Comparison of ENCODE assay signal across 18 cellular contexts in the genomic region with DNA sequence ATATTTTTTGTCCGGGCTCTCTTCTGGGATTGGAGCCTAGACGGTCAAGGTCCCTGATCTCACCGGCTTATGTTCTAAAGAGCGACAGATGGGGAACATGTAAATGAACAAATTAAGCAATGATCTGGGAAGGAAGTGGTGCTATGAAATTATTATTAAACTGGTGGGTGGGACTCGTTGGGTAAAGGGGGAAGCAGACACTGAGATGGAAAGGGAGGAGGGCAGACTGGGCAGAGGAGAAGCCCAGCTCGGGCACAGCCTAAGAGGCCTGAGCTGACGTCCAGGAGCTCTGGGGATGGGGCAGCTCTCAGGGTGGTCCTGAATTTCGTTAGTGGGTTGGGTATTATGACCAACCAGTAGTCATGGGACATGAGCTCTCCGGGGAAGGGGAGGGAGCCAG.
"Had no signal": no experiment of that assay in that cellular context is flagged by ENCODE, and none has a peak within 500 bp of the region (broad histone marks: within the 10 kb centered on the region; RNA-seq: fewer than 3 reads in every experiment).

No MANE protein-coding gene starts in this region.

- H3K4me1 Mint-ChIP-seq: endodermal cell had no signal

- H3K27ac Mint-ChIP-seq: activated CD4-positive, alpha-beta memory T cell treated with anti-CD3 and anti-CD28 coated beads for 36 hours; activated CD8-positive, alpha-beta memory T cell treated with anti-CD3 and anti-CD28 coated beads, Interleukin-2, amount 10 ng/mL, durations not matched to agents 7 days and 5 days; endodermal cell; stimulated activated naive B cell treated with anti-CD40 and anti-IgM and Interleukin-4, amounts not matched to agents 10 μg/mL and 1 μg/mL and 100 μg/mL, for 72 hours had no signal

- DNase-seq: activated CD4-positive, alpha-beta memory T cell treated with anti-CD3 and anti-CD28 coated beads for 36 hours; activated CD8-positive, alpha-beta memory T cell treated with anti-CD3 and anti-CD28 coated beads, Interleukin-2, amount 10 ng/mL, durations not matched to agents 7 days and 5 days; activated effector memory CD4-positive, alpha-beta T cell treated with Interleukin-2 at 50 U/mL for 16 hours; activated naive CD4-positive, alpha-beta T cell treated with anti-CD3 and anti-CD28 coated beads, Interleukin-2, amount 50 U/mL, for 16 hours; activated T-cell treated with anti-CD3 and anti-CD28 coated beads, Interleukin-2, amount 50 U/mL, for 1 hour; dorsolateral prefrontal cortex; endodermal cell; erythroblast; left colon; mammary epithelial cell; naive B cell; nucleus accumbens; stimulated activated CD4-positive, alpha-beta T cell treated with anti-CD3 and anti-CD28 coated beads, Interleukin-2, amount 100 ng/mL, for 48 hours; stimulated activated naive B cell treated with anti-CD40 and anti-IgM and Interleukin-4, amounts not matched to agents 10 μg/mL and 1 μg/mL and 100 μg/mL, for 72 hours; tibial artery had no signal

- FAIRE-seq: astrocyte, islet of Langerhans had no signal

- H3K9me3 ChIP-seq: tibial artery had no signal

- ATAC-seq: activated CD8-positive, alpha-beta memory T cell treated with anti-CD3 and anti-CD28 coated beads, Interleukin-2, amount 10 ng/mL, durations not matched to agents 7 days and 5 days; left colon; stimulated activated naive B cell treated with anti-CD40 and anti-IgM and Interleukin-4, amounts not matched to agents 10 μg/mL and 1 μg/mL and 100 μg/mL, for 72 hours had no signal

- H3K4me1 ChIP-seq: tibial artery had no signal

- H3K4me3 ChIP-seq: dorsolateral prefrontal cortex, tibial artery had no signal

- H3K4me3 Mint-ChIP-seq: activated CD4-positive, alpha-beta memory T cell treated with anti-CD3 and anti-CD28 coated beads for 36 hours; activated CD8-positive, alpha-beta memory T cell treated with anti-CD3 and anti-CD28 coated beads, Interleukin-2, amount 10 ng/mL, durations not matched to agents 7 days and 5 days; endodermal cell; naive B cell; stimulated activated naive B cell treated with anti-CD40 and anti-IgM and Interleukin-4, amounts not matched to agents 10 μg/mL and 1 μg/mL and 100 μg/mL, for 72 hours had no signal

- H3K36me3 ChIP-seq: tibial artery had no signal

- H3K27me3 ChIP-seq: dorsolateral prefrontal cortex, tibial artery had no signal

- H3K27ac ChIP-seq: tibial artery, VCaP had no signal

- H3K9me3 Mint-ChIP-seq: activated CD4-positive, alpha-beta memory T cell treated with anti-CD3 and anti-CD28 coated beads for 36 hours; endodermal cell had no signal

- H3K27me3 Mint-ChIP-seq: activated CD4-positive, alpha-beta memory T cell treated with anti-CD3 and anti-CD28 coated beads for 36 hours; activated CD8-positive, alpha-beta memory T cell treated with anti-CD3 and anti-CD28 coated beads, Interleukin-2, amount 10 ng/mL, durations not matched to agents 7 days and 5 days had no signal

- H3K36me3 Mint-ChIP-seq: activated CD4-positive, alpha-beta memory T cell treated with anti-CD3 and anti-CD28 coated beads for 36 hours; activated CD8-positive, alpha-beta memory T cell treated with anti-CD3 and anti-CD28 coated beads, Interleukin-2, amount 10 ng/mL, durations not matched to agents 7 days and 5 days; naive B cell had no signal
